8 cellular contexts compared by ENCODE assay signal in the genomic region with DNA sequence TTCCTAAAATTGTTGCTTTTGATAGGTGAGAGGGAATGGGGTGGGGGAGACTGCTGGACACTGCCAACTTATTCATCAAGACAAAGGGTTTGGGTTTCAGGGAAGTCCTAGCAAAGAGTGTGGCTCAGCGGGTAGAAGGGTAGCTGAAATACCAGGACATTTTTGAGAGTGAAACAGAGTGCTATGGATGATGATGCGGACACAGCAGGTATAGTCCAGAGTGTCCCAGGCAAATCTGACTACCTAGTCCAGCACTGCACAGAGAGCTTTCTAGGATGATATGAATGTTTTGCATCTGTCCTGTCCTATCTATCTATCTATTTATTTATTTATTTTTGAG.
A peak's percentile ranks its signal among the peaks of the same experiment; 100 is the strongest.
DNase-seq lines count a peak whose midpoint lies in the region; ATAC-seq and TF ChIP-seq lines count a peak whose summit lies in the region.

No MANE protein-coding gene starts in this region.

- TF ChIP-seq CTCF in ascending aorta (IDR thresholded peaks at IDR 0.05), result no peak

- no peaks in the 10 kb centered on the region for H3K9me3 ChIP-seq in ascending aorta
- H3K9me3 ChIP-seq in thymus (ENCODE audit: control insufficient read depth), result no peaks in the 10 kb centered on the region

- ATAC-seq in memory B cell (ENCODE audit: low read depth) (no peak), GM21381 (IDR thresholded peaks at IDR 0.05; ENCODE audit: unreplicated experiment) (no peak), GM18520 (IDR thresholded peaks at IDR 0.05; ENCODE audit: unreplicated experiment) (no peak)

- H3K4me3 Mint-ChIP-seq in activated CD4-positive, alpha-beta T cell treated with anti-CD3 and anti-CD28 coated beads, Interleukin-2, amount 10 ng/mL, durations not matched to agents 24 days and 14 days, result peak overlapping the region; percentile 93
- peak overlapping the region; percentile 91 for H3K4me3 Mint-ChIP-seq in memory B cell

- peak overlapping the region; percentile 64 to 71 for H3K4me3 ChIP-seq in ascending aorta
- peak overlapping the region; percentile 67 for H3K4me3 ChIP-seq in thymus (ENCODE audit: low read length)

- peak overlapping the region; percentile 91 for H3K27ac Mint-ChIP-seq in activated CD4-positive, alpha-beta T cell treated with anti-CD3 and anti-CD28 coated beads, Interleukin-2, amount 10 ng/mL, durations not matched to agents 24 days and 14 days
- H3K27ac Mint-ChIP-seq in memory B cell, result peak overlapping the region; percentile 93

- 67% methylated on average over 2 of the region's 2 CpGs for WGBS in thymus

- H3K27ac ChIP-seq in ascending aorta (peak overlapping the region; percentile 68 to 87), thymus (ENCODE audit: low read depth) (peak overlapping the region; percentile 31)

- H3K4me1 ChIP-seq in ascending aorta (peaks cover 0 to 30% of the 10 kb centered on the region in 2 donors), thymus (ENCODE audit: control insufficient read depth, insufficient read depth, low read length) (peaks cover 11% of the 10 kb centered on the region)

- H3K36me3 ChIP-seq in ascending aorta (no peaks in the 10 kb centered on the region), thymus (ENCODE audit: control insufficient read depth, insufficient read depth) (no peaks in the 10 kb centered on the region)

- H3K27me3 ChIP-seq in ascending aorta, result no peaks in the 10 kb centered on the region
- no peaks in the 10 kb centered on the region for H3K27me3 ChIP-seq in thymus (ENCODE audit: control insufficient read depth, insufficient read depth)

- DNase-seq in activated CD4-positive, alpha-beta T cell treated with anti-CD3 and anti-CD28 coated beads, Interleukin-2, amount 10 ng/mL, durations not matched to agents 24 days and 14 days, result no peak
- DNase-seq in activated CD4-positive, alpha-beta T cell treated with anti-CD3 and anti-CD28 coated beads, Interleukin-2, amount 50 U/mL, for 48 hours, result no peak
- no peak for DNase-seq in ascending aorta (ENCODE audit: low spot score in 2 of 2)
- DNase-seq in memory B cell (ENCODE audit: low spot score in 2 of 2), result no peak
- DNase-seq in NCI-H2107 treated with DMSO at 0.1 percent for 48 hours (lab: John Stamatoyannopoulos, UW; ENCODE audit: unreplicated experiment), result no peak

- no peaks in the 10 kb centered on the region for H3K9me3 Mint-ChIP-seq in activated CD4-positive, alpha-beta T cell treated with anti-CD3 and anti-CD28 coated beads, Interleukin-2, amount 10 ng/mL, durations not matched to agents 24 days and 14 days
- peaks cover 2% of the 10 kb centered on the region for H3K9me3 Mint-ChIP-seq in memory B cell

- no peaks in the 10 kb centered on the region for H3K36me3 Mint-ChIP-seq in activated CD4-positive, alpha-beta T cell treated with anti-CD3 and anti-CD28 coated beads, Interleukin-2, amount 10 ng/mL, durations not matched to agents 24 days and 14 days (ENCODE audit: low read depth)
- no peaks in the 10 kb centered on the region for H3K36me3 Mint-ChIP-seq in memory B cell

- intact Hi-C loops in activated CD4-positive, alpha-beta T cell treated with anti-CD3 and anti-CD28 coated beads, Interleukin-2, amount 10 ng/mL, durations not matched to agents 24 days and 14 days (cut with micrococcal nuclease), result loop anchor here (1.0 to 5.0 kb wide), 4 partner anchors 10 to 259 kb away; no protein-coding TSS in a partner anchor
- intact Hi-C loops in ascending aorta (cut with DNase I), result loop anchor here (2.0 to 10.0 kb wide), 3 partner anchors 15 to 289 kb away; a partner anchor contains a TSS

- peaks cover 37% of the 10 kb centered on the region for H3K4me1 Mint-ChIP-seq in activated CD4-positive, alpha-beta T cell treated with anti-CD3 and anti-CD28 coated beads, Interleukin-2, amount 10 ng/mL, durations not matched to agents 24 days and 14 days
- H3K4me1 Mint-ChIP-seq in memory B cell, result peaks cover 46% of the 10 kb centered on the region

- peaks cover 2% of the 10 kb centered on the region for H3K27me3 Mint-ChIP-seq in activated CD4-positive, alpha-beta T cell treated with anti-CD3 and anti-CD28 coated beads, Interleukin-2, amount 10 ng/mL, durations not matched to agents 24 days and 14 days
- no peaks in the 10 kb centered on the region for H3K27me3 Mint-ChIP-seq in memory B cell
